In genomic region chr3:4985330-4986174, GRCh38 we compare ENCODE assay signal across 8 cellular contexts. TPM values are rescaled to one million over a fixed set of nuclear protein-coding genes. Genes with fewer than 3 reads are reported as not detected.
A peak's percentile ranks its signal among the peaks of the same experiment; 100 is the strongest.
DNase-seq lines count a peak whose midpoint lies in the region; ATAC-seq and TF ChIP-seq lines count a peak whose summit lies in the region.

No MANE protein-coding gene starts in this region.

- H2BK5ac ChIP-seq in H9 (ENCODE audit: insufficient read length, low read length): no peak overlapping the region

- H3K4me1 ChIP-seq in H9 (ENCODE audit: insufficient read depth, low read length) (peaks cover 6% of the 10 kb centered on the region), esophagus (ENCODE audit: control insufficient read depth in 2 of 2, insufficient read depth in 2 of 2, low read length in 1 of 2) (peaks cover 3 to 21% of the 10 kb centered on the region in 2 donors)

- no peak overlapping the region for H2AFZ ChIP-seq in H9 (ENCODE audit: low read length)

- H3T11ph ChIP-seq in H9 (ENCODE audit: low read length): no peak overlapping the region

- H3K4me3 Mint-ChIP-seq in H9 (peak overlapping the region; percentile 71 to 83), osteocyte (ENCODE audit: unreplicated experiment) (no peak overlapping the region)

- DNase-seq in H9: peak; percentile 55
- peak; percentile 61 for DNase-seq in SK-N-DZ (ENCODE audit: low spot score)
- DNase-seq in osteocyte (ENCODE audit: extremely low spot score, unreplicated experiment): no peak
- no peak for DNase-seq in effector CD8-positive, alpha-beta T cell (lab: John Stamatoyannopoulos, UW)
- no peak for DNase-seq in NCI-H2081 (lab: John Stamatoyannopoulos, UW)
- DNase-seq in midbrain (lab: John Stamatoyannopoulos, UW): no peak

- H3K27ac Mint-ChIP-seq in H9 (peak overlapping the region in 1 of 3 experiments; percentile 70; a peak in 1 of 7 replicates), osteocyte (ENCODE audit: unreplicated experiment) (peak overlapping the region; percentile 76)

- ATAC-seq in HG03439 (IDR thresholded peaks at IDR 0.05; ENCODE audit: unreplicated experiment): no peak

- H3K27me3 Mint-ChIP-seq in H9 (ENCODE audit: low read depth) (peaks cover 37% of the 10 kb centered on the region), osteocyte (ENCODE audit: unreplicated experiment) (no peaks in the 10 kb centered on the region)

- no peak overlapping the region for H2BK120ac ChIP-seq in H9 (ENCODE audit: low read depth, low read length, poor library complexity, severe bottlenecking)

- no peak overlapping the region for H3K18ac ChIP-seq in H9 (ENCODE audit: insufficient read length, low read depth, low read length)

- H2AK5ac ChIP-seq in H9 (ENCODE audit: insufficient read length, low read length): no peak overlapping the region

- H3K79me1 ChIP-seq in H9 (ENCODE audit: insufficient read depth, low read depth, low read length, poor library complexity, severe bottlenecking): no peaks in the 10 kb centered on the region

- no peaks in the 10 kb centered on the region for H3K79me2 ChIP-seq in H9 (ENCODE audit: insufficient read depth, low read length)

- H2BK15ac ChIP-seq in H9 (ENCODE audit: low read depth, low read length): no peak overlapping the region

- H3K4me1 Mint-ChIP-seq in H9 (peaks cover 38 to 41% of the 10 kb centered on the region in 2 experiments), osteocyte (ENCODE audit: unreplicated experiment) (peaks cover 73% of the 10 kb centered on the region)

- H3K4ac ChIP-seq in H9 (ENCODE audit: low read depth, low read length): no peak overlapping the region

- no CpG with 5 or more reads among the region's 10 CpGs for WGBS in H9 (ENCODE audit: extremely low coverage, insufficient read length, low lambda C conversion rate)
- 36 to 46% methylated on average over 10 of the region's 10 CpGs for whole genome bisulfite sequencing in esophagus, 2 donors

- H2BK12ac ChIP-seq in H9 (ENCODE audit: insufficient read length, low read depth, low read length): no peak overlapping the region

- H3K36me3 ChIP-seq in esophagus (ENCODE audit: control insufficient read depth in 2 of 2, insufficient read depth in 2 of 2, low read length in 1 of 2): peaks cover 0 to 10% of the 10 kb centered on the region in 2 donors

- H3K4me2 ChIP-seq in H9 (ENCODE audit: insufficient read depth, insufficient read length, low read length): no peak overlapping the region

- H3K36me3 Mint-ChIP-seq in H9 (ENCODE audit: insufficient read depth in 1 of 3, low read depth in 3 of 3) (peaks cover 3 to 12% (median 7%) of the 10 kb centered on the region in 3 experiments; a peak in 4 of 7 replicates), osteocyte (ENCODE audit: unreplicated experiment) (peaks cover 28% of the 10 kb centered on the region)

- H3K9me3 Mint-ChIP-seq in H9: no peaks in the 10 kb centered on the region; a peak in 1 of 5 replicates
- no peaks in the 10 kb centered on the region for H3K9me3 Mint-ChIP-seq in osteocyte (ENCODE audit: unreplicated experiment)

- H3K27me3 ChIP-seq in H9 (ENCODE audit: insufficient read depth, low read length) (no peaks in the 10 kb centered on the region), esophagus (ENCODE audit: control insufficient read depth in 1 of 2, insufficient read depth in 2 of 2, low read length in 2 of 2) (no peaks in the 10 kb centered on the region)

- H4K8ac ChIP-seq in H9 (replicated peaks; ENCODE audit: insufficient read length, low read depth, low read length): no peak overlapping the region

- H4K91ac ChIP-seq in H9 (ENCODE audit: insufficient read length, low read depth, low read length): no peak overlapping the region

- H4K20me1 ChIP-seq in H9 (ENCODE audit: control insufficient read depth, insufficient read depth, insufficient read length): no peaks in the 10 kb centered on the region

- peaks cover 4% of the 10 kb centered on the region for H3K23me2 ChIP-seq in H9 (ENCODE audit: insufficient read length, low read depth, low read length, poor library complexity, severe bottlenecking)

- H3K23ac ChIP-seq in H9 (ENCODE audit: insufficient read length, low read depth, low read length): no peak overlapping the region

- no peak overlapping the region for H3K9ac ChIP-seq in H9 (ENCODE audit: extremely low read depth, insufficient read length, low read length)

- H3K14ac ChIP-seq in H9 (ENCODE audit: insufficient read depth, low read length): no peak overlapping the region; the same call in 1 of the 2 replicates

- no peaks in the 10 kb centered on the region for H3K9me3 ChIP-seq in H9 (ENCODE audit: control insufficient read depth, low read depth, low read length)
- no peaks in the 10 kb centered on the region for H3K9me3 ChIP-seq in esophagus (ENCODE audit: control insufficient read depth in 2 of 2, insufficient read depth in 1 of 2, low read depth in 1 of 2, low read length in 1 of 2)

- H3K27ac ChIP-seq in H9 (ENCODE audit: insufficient read length, low read depth, low read length) (no peak overlapping the region), esophagus (ENCODE audit: low read depth in 2 of 2, low read length in 1 of 2) (peak overlapping the region; percentile 96 to 99)

- H3K4me3 ChIP-seq in esophagus (ENCODE audit: low read depth in 1 of 2, low read length in 2 of 2): peak overlapping the region in 1 of 2 donors; percentile 16

- no peak overlapping the region for H4K5ac ChIP-seq in H9 (ENCODE audit: insufficient read length, low read depth, low read length)

- no peak for TF ChIP-seq CTCF in H9 (conservative IDR thresholded peaks at IDR 0.05)
- TF ChIP-seq CTCF in osteocyte (IDR thresholded peaks at IDR 0.05): no peak

- no peak overlapping the region for H3K56ac ChIP-seq in H9 (ENCODE audit: insufficient read length, low read depth, low read length)

- H2BK20ac ChIP-seq in H9 (ENCODE audit: low read depth, low read length, poor library complexity, severe bottlenecking): no peak overlapping the region

RNA-seq across cellular contexts. Expression of gene BHLHE40, which starts 6.3 kb away (rescaled TPM):
- total RNA-seq in H9 (2021) (3.9 and 4.1 TPM in 2 replicates), osteocyte (34.1 TPM in 2 replicates)
- 0.03 and 0.09 TPM in 2 replicates for polyA plus RNA-seq in SK-N-DZ (2014; cell fraction: cytosol; rRNA removed)
- not detected in 2 replicates for polyA plus RNA-seq in SK-N-DZ (2014; cell fraction: nucleus; rRNA removed)
- polyA plus RNA-seq in esophagus: 100 to 1,000 TPM in 1 of 2 donors, 10 to 100 TPM in 1; 84.0 to 185 TPM

Comparison
In these comparisons a context has a peak if more than half of its experiments do, and no peak if none do; other contexts are left out.
1. DNase-seq: peak in H9 (single experiment) and SK-N-DZ (single experiment); none in osteocyte (single experiment), effector CD8-positive, alpha-beta T cell (single experiment), NCI-H2081 (0 of 2) and midbrain (single experiment).